Comparison of ENCODE assay signal across 9 cellular contexts in genomic region chr2:238947920-238948710, GRCh38.
DNase-seq lines count a peak whose midpoint lies in the region; ATAC-seq and TF ChIP-seq lines count a peak whose summit lies in the region.
"Had no signal": no experiment of that assay in that cellular context is flagged by ENCODE, and none has a peak within 500 bp of the region (broad histone marks: within the 10 kb centered on the region; RNA-seq: fewer than 3 reads in every experiment).

No MANE protein-coding gene starts in this region.

- peak overlapping the region; percentile 78 for H3K4me2 ChIP-seq in PC-3 (ENCODE audit: low read length)

- H3K4me1 ChIP-seq in PC-3 (ENCODE audit: insufficient read depth, low read length) (peaks cover 54% of the 10 kb centered on the region), Caco-2 (no peaks in the 10 kb centered on the region)
- H3K4me1 ChIP-seq in naive thymus-derived CD4-positive, alpha-beta T cell (ENCODE audit: control insufficient read depth in 2 of 2, insufficient read depth in 2 of 2, low read length in 2 of 2) = no peaks in the 10 kb centered on the region

- H3K36me3 ChIP-seq in PC-3 (ENCODE audit: low read depth, low read length) = no peaks in the 10 kb centered on the region
- H3K36me3 ChIP-seq in naive thymus-derived CD4-positive, alpha-beta T cell (ENCODE audit: control insufficient read depth in 2 of 3, insufficient read depth in 3 of 3, low read length in 3 of 3) = no peaks in the 10 kb centered on the region
- no peaks in the 10 kb centered on the region for H3K36me3 ChIP-seq in Caco-2 (ENCODE audit: control insufficient read depth, insufficient read depth, low read length)

- H3K4me1 Mint-ChIP-seq in endothelial cell (ENCODE audit: unreplicated experiment) (no peaks in the 10 kb centered on the region), Caco-2 (ENCODE audit: low read depth, unreplicated experiment) (no peaks in the 10 kb centered on the region)
- peaks cover 5 to 12% (median 9%) of the 10 kb centered on the region in 7 donors for H3K4me1 Mint-ChIP-seq in naive thymus-derived CD4-positive, alpha-beta T cell
- H3K4me1 Mint-ChIP-seq: IgD-negative memory B cell had no signal

- H3K9me3 Mint-ChIP-seq in endothelial cell (ENCODE audit: unreplicated experiment) = no peaks in the 10 kb centered on the region
- H3K9me3 Mint-ChIP-seq in naive thymus-derived CD4-positive, alpha-beta T cell = no peaks in the 10 kb centered on the region
- no peaks in the 10 kb centered on the region for H3K9me3 Mint-ChIP-seq in Caco-2 (ENCODE audit: unreplicated experiment)
- H3K9me3 Mint-ChIP-seq: IgD-negative memory B cell had no signal

- TF ChIP-seq CTCF in PC-3 (conservative IDR thresholded peaks at IDR 0.05; ENCODE audit: low read depth, low read length) (no peak), endothelial cell (IDR thresholded peaks at IDR 0.05; ENCODE audit: unreplicated experiment) (no peak), Caco-2 (IDR thresholded peaks at IDR 0.05; ENCODE audit: insufficient read depth in 1 of 2, low read depth in 1 of 2, low read length in 1 of 2, severe bottlenecking in 1 of 2, unreplicated experiment in 1 of 2) (no peak)

- H3K9me3 ChIP-seq in PC-3 (ENCODE audit: low read length) (no peaks in the 10 kb centered on the region), Caco-2 (no peaks in the 10 kb centered on the region)
- H3K9me3 ChIP-seq in naive thymus-derived CD4-positive, alpha-beta T cell (ENCODE audit: control insufficient read depth in 2 of 3, low read length in 3 of 3) = no peaks in the 10 kb centered on the region

- TSS peak; percentile 87 for BruUV-seq in PC-3 (replicated peaks; lab: Mats Ljungman, UMichigan)
- no TSS peak for BruUV-seq in Caco-2 (replicated peaks; lab: Mats Ljungman, UMichigan)

- no peaks in the 10 kb centered on the region for H4K20me1 ChIP-seq in PC-3 (ENCODE audit: low read length)

- H3K9me2 ChIP-seq in PC-3 (replicated peaks; ENCODE audit: low read length) = no peaks in the 10 kb centered on the region

- H3K27me3 Mint-ChIP-seq in endothelial cell (ENCODE audit: unreplicated experiment) (peaks cover 5% of the 10 kb centered on the region), Caco-2 (ENCODE audit: insufficient read depth, unreplicated experiment) (peaks cover 4% of the 10 kb centered on the region)
- peaks cover 4 to 6% (median 5%) of the 10 kb centered on the region in 5 donors for H3K27me3 Mint-ChIP-seq in naive thymus-derived CD4-positive, alpha-beta T cell

- no peaks in the 10 kb centered on the region for H3K27me3 ChIP-seq in PC-3 (ENCODE audit: low read length)
- no peaks in the 10 kb centered on the region for H3K27me3 ChIP-seq in naive thymus-derived CD4-positive, alpha-beta T cell (ENCODE audit: control insufficient read depth in 2 of 2, insufficient read depth in 2 of 2, low read length in 2 of 2)
- no peaks in the 10 kb centered on the region for H3K27me3 ChIP-seq in Caco-2 (replicated peaks; ENCODE audit: control insufficient read depth, insufficient read depth, low read length)

- H3K36me3 Mint-ChIP-seq in endothelial cell (ENCODE audit: low read depth, unreplicated experiment) (no peaks in the 10 kb centered on the region), Caco-2 (ENCODE audit: insufficient read depth, unreplicated experiment) (no peaks in the 10 kb centered on the region)
- no peaks in the 10 kb centered on the region for H3K36me3 Mint-ChIP-seq in naive thymus-derived CD4-positive, alpha-beta T cell
- H3K36me3 Mint-ChIP-seq: IgD-negative memory B cell had no signal

- CTCF ChIA-PET in PC-3 (lab: Charles Lee) = interaction anchor here (0.6 to 2.2 kb wide), 2 partner anchors 26 to 688 kb away, joined by 3 to 6 read pairs; no protein-coding TSS in a partner anchor
- CTCF ChIA-PET in naive thymus-derived CD4-positive, alpha-beta T cell (lab: Charles Lee) = no interaction called here
- CTCF ChIA-PET in Caco-2 (lab: Charles Lee) = no interaction called here

- intact Hi-C loops in PC-3 (cut with micrococcal nuclease) = loop anchor here (1.0 to 10.0 kb wide), 5 partner anchors 25 to 513 kb away; no protein-coding TSS in a partner anchor
- intact Hi-C loops in naive thymus-derived CD4-positive, alpha-beta T cell (cut with micrococcal nuclease) = no loop called here
- intact Hi-C loops in Caco-2 (cut with micrococcal nuclease; ENCODE audit: unreplicated experiment) = no loop called here

- no peak overlapping the region for H3K4me3 Mint-ChIP-seq in endothelial cell (ENCODE audit: unreplicated experiment)
- no peak overlapping the region for H3K4me3 Mint-ChIP-seq in naive thymus-derived CD4-positive, alpha-beta T cell
- H3K4me3 Mint-ChIP-seq in Caco-2 (ENCODE audit: unreplicated experiment) = no peak overlapping the region
- H3K4me3 Mint-ChIP-seq: IgD-negative memory B cell had no signal

- peak overlapping the region; percentile 88 for H3K9ac ChIP-seq in PC-3 (ENCODE audit: low read length)

- peak overlapping the region; percentile 53; the same call in 1 of the 2 replicates for H3K4me3 ChIP-seq in PC-3 (ENCODE audit: low read length)
- no peak overlapping the region for H3K4me3 ChIP-seq in naive thymus-derived CD4-positive, alpha-beta T cell (ENCODE audit: low read length)
- no peak overlapping the region for H3K4me3 ChIP-seq in Caco-2 (ENCODE audit: low read depth, low read length)

- peaks cover 29% of the 10 kb centered on the region for H3K79me2 ChIP-seq in PC-3 (ENCODE audit: low read length)

- peak; percentile 82 for ATAC-seq in PC-3
- peak; percentile 78 for ATAC-seq in naive thymus-derived CD4-positive, alpha-beta T cell

- H3K27ac Mint-ChIP-seq in endothelial cell (ENCODE audit: unreplicated experiment) = no peak overlapping the region
- no peak overlapping the region for H3K27ac Mint-ChIP-seq in naive thymus-derived CD4-positive, alpha-beta T cell
- no peak overlapping the region for H3K27ac Mint-ChIP-seq in Caco-2 (ENCODE audit: unreplicated experiment)
- H3K27ac Mint-ChIP-seq: IgD-negative memory B cell had no signal

- POLR2A ChIA-PET in PC-3 (lab: Charles Lee; ENCODE audit: unreplicated experiment) = interaction anchor here (0.7 to 1.6 kb wide), 2 partner anchors 26 to 50 kb away, joined by 3 to 4 read pairs; no protein-coding TSS in a partner anchor
- POLR2A ChIA-PET in naive thymus-derived CD4-positive, alpha-beta T cell (lab: Charles Lee) = no interaction called here
- POLR2A ChIA-PET in Caco-2 (lab: Charles Lee) = no interaction called here

- peaks cover 10% of the 10 kb centered on the region for H3F3A ChIP-seq in PC-3 (ENCODE audit: low read length, unreplicated experiment)

- peak overlapping the region; percentile 4; the same call in 1 of the 2 replicates for H2AFZ ChIP-seq in PC-3 (ENCODE audit: low read length)

- peak overlapping the region; percentile 99 for H3K27ac ChIP-seq in PC-3 (ENCODE audit: low read length)
- H3K27ac ChIP-seq in naive thymus-derived CD4-positive, alpha-beta T cell (ENCODE audit: low read depth, low read length) = no peak overlapping the region

- peak; percentile 89 for DNase-seq in GM03348 (ENCODE audit: low spot score)
- peak; percentile 98 for DNase-seq in PC-3
- DNase-seq in endothelial cell (ENCODE audit: low spot score) = peak; percentile 1
- DNase-seq in naive thymus-derived CD4-positive, alpha-beta T cell = peak in 1 of 9 donors; percentile 10
- no peak for DNase-seq in Caco-2
- DNase-seq in stimulated activated naive CD4-positive, alpha-beta T cell treated with Interleukin-2 at 50 U/mL for 16 hours (lab: John Stamatoyannopoulos, UW) = no peak
- no peak for DNase-seq in Kasumi-1 (lab: John Stamatoyannopoulos, UW)
- DNase-seq in stimulated activated CD8-positive, alpha-beta memory T cell treated with anti-CD3 and anti-CD28 coated beads, Interleukin-4, amount 100 ng/mL, for 48 hours = no peak

Comparison
In these comparisons a context has a peak if more than half of its experiments do, and no peak if none do; other contexts are left out.
1. DNase-seq: peak in GM03348 (single experiment), PC-3 (single experiment) and endothelial cell (single experiment); none in Caco-2 (0 of 2), stimulated activated naive CD4-positive, alpha-beta T cell treated with Interleukin-2 at 50 U/mL for 16 hours (single experiment), Kasumi-1 (0 of 2) and stimulated activated CD8-positive, alpha-beta memory T cell treated with anti-CD3 and anti-CD28 coated beads, Interleukin-4, amount 100 ng/mL, for 48 hours (single experiment).